ENCODE assay signal across 8 cellular contexts in genomic region chr1:206608108-206608698, GRCh38. TPM values are rescaled to one million over a fixed set of nuclear protein-coding genes. Genes with fewer than 3 reads are reported as not detected.
DNase-seq lines count a peak whose midpoint lies in the region; ATAC-seq and TF ChIP-seq lines count a peak whose summit lies in the region.

No MANE protein-coding gene starts in this region.

- H3K4me3 ChIP-seq in CD4-positive, CD25-positive, alpha-beta regulatory T cell (ENCODE audit: low read depth, low read length) = no peak overlapping the region
- no peak overlapping the region; a peak in 1 of 4 replicates for H3K4me3 ChIP-seq in SK-N-SH (ENCODE audit: low read depth in 2 of 2, low read length in 1 of 2)

- H3K27ac ChIP-seq in CD4-positive, CD25-positive, alpha-beta regulatory T cell (ENCODE audit: insufficient read depth, low read length, poor library complexity, severe bottlenecking) = no peak overlapping the region
- no peak overlapping the region for H3K27ac ChIP-seq in SK-N-SH (ENCODE audit: low read depth in 2 of 2, low read length in 1 of 2)

- H3K9me3 ChIP-seq in CD4-positive, CD25-positive, alpha-beta regulatory T cell (ENCODE audit: control insufficient read depth in 2 of 2, low read length in 2 of 2) = no peaks in the 10 kb centered on the region
- no peaks in the 10 kb centered on the region for H3K9me3 ChIP-seq in SK-N-SH

- no peaks in the 10 kb centered on the region for H3K27me3 ChIP-seq in CD4-positive, CD25-positive, alpha-beta regulatory T cell (ENCODE audit: control insufficient read depth, insufficient read depth, low read length)
- H3K27me3 ChIP-seq in SK-N-SH (ENCODE audit: insufficient read depth) = no peaks in the 10 kb centered on the region

- H3K9me3 Mint-ChIP-seq in CD4-positive, CD25-positive, alpha-beta regulatory T cell = no peaks in the 10 kb centered on the region
- H3K9me3 Mint-ChIP-seq in HFFc6 = no peaks in the 10 kb centered on the region
- H3K9me3 Mint-ChIP-seq in stimulated activated memory B cell treated with anti-CD40 and anti-IgM and Interleukin-4, amounts not matched to agents 10 μg/mL and 1 μg/mL and 100 μg/mL, for 72 hours = no peaks in the 10 kb centered on the region

- H3K4me2 ChIP-seq in SK-N-SH = no peak overlapping the region

- H3K27me3 Mint-ChIP-seq in CD4-positive, CD25-positive, alpha-beta regulatory T cell = no peaks in the 10 kb centered on the region
- no peaks in the 10 kb centered on the region for H3K27me3 Mint-ChIP-seq in HFFc6 (ENCODE audit: insufficient read depth)
- H3K27me3 Mint-ChIP-seq in stimulated activated memory B cell treated with anti-CD40 and anti-IgM and Interleukin-4, amounts not matched to agents 10 μg/mL and 1 μg/mL and 100 μg/mL, for 72 hours = no peaks in the 10 kb centered on the region

- POLR2A ChIA-PET in SK-N-SH (lab: Yijun Ruan, JAX) = no interaction called here

- H2AFZ ChIP-seq in SK-N-SH (ENCODE audit: low read depth) = no peak overlapping the region

- no peaks in the 10 kb centered on the region for H4K20me1 ChIP-seq in SK-N-SH (ENCODE audit: insufficient read depth)

- H3K9ac ChIP-seq in SK-N-SH = no peak overlapping the region

- 54% methylated on average over 7 of the region's 7 CpGs for WGBS in SK-N-SH (ENCODE audit: low lambda C conversion rate)

- H3F3A ChIP-seq in SK-N-SH (replicated peaks; ENCODE audit: insufficient read depth) = peaks cover 17% of the 10 kb centered on the region

- peak; percentile 73 for TF ChIP-seq RAD21 in SK-N-SH (IDR thresholded peaks at IDR 0.05; ENCODE audit: low read length)

- DNase-seq in CD4-positive, CD25-positive, alpha-beta regulatory T cell = peak; percentile 30 to 68 (median 60)
- DNase-seq in HFFc6 (peak; percentile 30), SK-N-SH (peak; percentile 64), left lobe of liver (ENCODE audit: low spot score) (no peak), epidermal melanocyte (ENCODE audit: insufficient read length, low spot score) (no peak), NCI-H1048 (lab: John Stamatoyannopoulos, UW) (no peak)
- peak; percentile 27 for DNase-seq in activated naive CD8-positive, alpha-beta T cell treated with anti-CD3 and anti-CD28 coated beads, Interleukin-2, amount 50 U/mL, for 16 hours (ENCODE audit: low read depth, low spot score)

- H3K27ac Mint-ChIP-seq in CD4-positive, CD25-positive, alpha-beta regulatory T cell = peak overlapping the region in 2 of 3 donors; percentile 12 to 72
- no peak overlapping the region for H3K27ac Mint-ChIP-seq in HFFc6
- H3K27ac Mint-ChIP-seq in stimulated activated memory B cell treated with anti-CD40 and anti-IgM and Interleukin-4, amounts not matched to agents 10 μg/mL and 1 μg/mL and 100 μg/mL, for 72 hours = peak overlapping the region; percentile 84

- H3K9me2 ChIP-seq in SK-N-SH = no peaks in the 10 kb centered on the region

- no peak for ATAC-seq in CD4-positive, CD25-positive, alpha-beta regulatory T cell (ENCODE audit: low read depth in 2 of 2)
- peak; percentile 28 for ATAC-seq in left lobe of liver
- no peak for ATAC-seq in stimulated activated memory B cell treated with anti-CD40 and anti-IgM and Interleukin-4, amounts not matched to agents 10 μg/mL and 1 μg/mL and 100 μg/mL, for 72 hours

- peaks cover 22% of the 10 kb centered on the region for H3K79me2 ChIP-seq in SK-N-SH (ENCODE audit: insufficient read depth)

- H3K36me3 ChIP-seq in CD4-positive, CD25-positive, alpha-beta regulatory T cell (ENCODE audit: control insufficient read depth, insufficient read depth, low read length) = peaks cover 54% of the 10 kb centered on the region
- peaks cover 27 to 55% of the 10 kb centered on the region in 2 experiments for H3K36me3 ChIP-seq in SK-N-SH (replicated peaks in 1 of 2; ENCODE audit: control insufficient read depth in 1 of 2, insufficient read depth in 2 of 2, low read length in 1 of 2)

- H3K36me3 Mint-ChIP-seq in CD4-positive, CD25-positive, alpha-beta regulatory T cell = peaks cover 44% of the 10 kb centered on the region
- peaks cover 25% of the 10 kb centered on the region for H3K36me3 Mint-ChIP-seq in HFFc6 (ENCODE audit: low read depth)
- H3K36me3 Mint-ChIP-seq in stimulated activated memory B cell treated with anti-CD40 and anti-IgM and Interleukin-4, amounts not matched to agents 10 μg/mL and 1 μg/mL and 100 μg/mL, for 72 hours = peaks cover 41% of the 10 kb centered on the region

- TF ChIP-seq EP300 in SK-N-SH (IDR thresholded peaks at IDR 0.05; ENCODE audit: borderline replicate concordance in 1 of 2, low read depth in 1 of 2, low read length in 1 of 2) = no peak

- H3K4me3 Mint-ChIP-seq in CD4-positive, CD25-positive, alpha-beta regulatory T cell = no peak overlapping the region
- no peak overlapping the region for H3K4me3 Mint-ChIP-seq in HFFc6
- no peak overlapping the region for H3K4me3 Mint-ChIP-seq in stimulated activated memory B cell treated with anti-CD40 and anti-IgM and Interleukin-4, amounts not matched to agents 10 μg/mL and 1 μg/mL and 100 μg/mL, for 72 hours

- peaks cover 10 to 28% (median 20%) of the 10 kb centered on the region in 4 donors for H3K4me1 Mint-ChIP-seq in CD4-positive, CD25-positive, alpha-beta regulatory T cell
- peaks cover 15% of the 10 kb centered on the region for H3K4me1 Mint-ChIP-seq in HFFc6 (ENCODE audit: low read depth)
- peaks cover 55% of the 10 kb centered on the region for H3K4me1 Mint-ChIP-seq in stimulated activated memory B cell treated with anti-CD40 and anti-IgM and Interleukin-4, amounts not matched to agents 10 μg/mL and 1 μg/mL and 100 μg/mL, for 72 hours

- CTCF ChIA-PET in SK-N-SH (lab: Yijun Ruan, JAX) = interaction anchor here (0.9 to 10.2 kb wide), 18 partner anchors 8 to 375 kb away, joined by 3 to 109 read pairs (median 4); partner anchors contain the start of gene DYRK3

- TF ChIP-seq CTCF in HFFc6 (IDR thresholded peaks at IDR 0.05) (peak; percentile 90), SK-N-SH (IDR thresholded peaks at IDR 0.05) (peak; percentile 92)

- peaks cover 13% of the 10 kb centered on the region for H3K4me1 ChIP-seq in CD4-positive, CD25-positive, alpha-beta regulatory T cell (ENCODE audit: control insufficient read depth, insufficient read depth, low read length, poor library complexity, severe bottlenecking)
- H3K4me1 ChIP-seq in SK-N-SH (ENCODE audit: control insufficient read depth in 1 of 2, insufficient read depth in 2 of 2, low read depth in 1 of 2, low read length in 1 of 2) = peaks cover 0 to 8% of the 10 kb centered on the region in 2 experiments; a peak in 2 of 4 replicates

TF ChIP-seq in SK-N-SH, 30 proteins besides CTCF, POLR2A, EP300 and RAD21:
- peak; percentile 62 for TF ChIP-seq SMC3 (IDR thresholded peaks at IDR 0.05; ENCODE audit: low read depth, low read length)
- no peak for TF ChIP-seq NFIC (IDR thresholded peaks at IDR 0.05; ENCODE audit: borderline replicate concordance)
TF ChIP-seq in SK-N-SH: peak in this region for 1.

RNA-seq across cellular contexts. Expression of gene EIF2D, which starts 4.1 kb away (rescaled TPM):
- 35.7 TPM for total RNA-seq in CD4-positive, CD25-positive, alpha-beta regulatory T cell
- polyA plus RNA-seq in CD4-positive, CD25-positive, alpha-beta regulatory T cell = 10 to 100 TPM; 21.3 to 32.6 (median 26.7) TPM
- 10 to 100 TPM; 38.9 to 48.3 (median 43.2) TPM for total RNA-seq in HFFc6 (2021; fragmentation: NEBNext Ultra II Directional; extraction: Animal tissue kit (Norgen Biotek cat#: 25700))
- polyA plus RNA-seq in SK-N-SH (2012; rRNA removed) = 59.5 and 83.2 TPM in 2 replicates
- 55.4 and 68.8 TPM in 2 replicates for polyA plus RNA-seq in SK-N-SH (2012; cell fraction: cytosol; rRNA removed)
- 77.6 and 111 TPM in 2 replicates for polyA plus RNA-seq in SK-N-SH (2012; cell fraction: nucleus; rRNA removed)
- total RNA-seq in left lobe of liver = 19.2 TPM

RNA-seq across cellular contexts. Expression of gene DYRK3, which starts 27.1 kb away (rescaled TPM):
- 0.67 TPM for total RNA-seq in CD4-positive, CD25-positive, alpha-beta regulatory T cell
- under 1 TPM in 1 of 4 donors, not detected in 3; 0.32 TPM for polyA plus RNA-seq in CD4-positive, CD25-positive, alpha-beta regulatory T cell
- 10 to 100 TPM; 24.2 to 27.4 (median 26.9) TPM for total RNA-seq in HFFc6 (2021; fragmentation: NEBNext Ultra II Directional; extraction: Animal tissue kit (Norgen Biotek cat#: 25700))
- polyA plus RNA-seq in SK-N-SH (2012; rRNA removed) = 3.6 and 5.8 TPM in 2 replicates
- 5.1 and 5.5 TPM in 2 replicates for polyA plus RNA-seq in SK-N-SH (2012; cell fraction: cytosol; rRNA removed)
- polyA plus RNA-seq in SK-N-SH (2012; cell fraction: nucleus; rRNA removed) = 3.8 and 6.9 TPM in 2 replicates
- total RNA-seq in left lobe of liver = 4.4 TPM

Comparison
In these comparisons a context has a peak if more than half of its experiments do, and no peak if none do; other contexts are left out.
1. DNase-seq: peak in CD4-positive, CD25-positive, alpha-beta regulatory T cell (3 of 3), HFFc6 (single experiment), SK-N-SH (single experiment) and activated naive CD8-positive, alpha-beta T cell treated with anti-CD3 and anti-CD28 coated beads, Interleukin-2, amount 50 U/mL, for 16 hours (single experiment); none in left lobe of liver (single experiment), epidermal melanocyte (single experiment) and NCI-H1048 (single experiment).